Comparison of ENCODE assay signal across 17 cellular contexts in genomic region chr20:49148601-49149000, GRCh38. TPM values are rescaled to one million over a fixed set of nuclear protein-coding genes. Genes with fewer than 3 reads are reported as not detected.
DNase-seq lines count a peak whose midpoint lies in the region; ATAC-seq and TF ChIP-seq lines count a peak whose summit lies in the region.
"Had no signal": no experiment of that assay in that cellular context is flagged by ENCODE, and none has a peak within 500 bp of the region (broad histone marks: within the 10 kb centered on the region; RNA-seq: fewer than 3 reads in every experiment).

No MANE protein-coding gene starts in this region.

- H3K4me3 Mint-ChIP-seq in activated CD8-positive, alpha-beta memory T cell treated with anti-CD3 and anti-CD28 coated beads, Interleukin-2, amount 10 ng/mL, durations not matched to agents 7 days and 5 days, result no peak overlapping the region
- no peak overlapping the region for H3K4me3 Mint-ChIP-seq in CD4-positive, alpha-beta T cell
- no peak overlapping the region for H3K4me3 Mint-ChIP-seq in activated naive CD8-positive, alpha-beta T cell treated with anti-CD3 and anti-CD28 coated beads, Interleukin-2, amount 50 U/mL, for 24 hours
- H3K4me3 Mint-ChIP-seq in nephron progenitor cell, result no peak overlapping the region

- H3K36me3 Mint-ChIP-seq in activated CD8-positive, alpha-beta memory T cell treated with anti-CD3 and anti-CD28 coated beads, Interleukin-2, amount 10 ng/mL, durations not matched to agents 7 days and 5 days, result peaks cover 51% of the 10 kb centered on the region
- H3K36me3 Mint-ChIP-seq in CD4-positive, alpha-beta T cell (ENCODE audit: low read depth), result peaks cover 89% of the 10 kb centered on the region
- H3K36me3 Mint-ChIP-seq in activated naive CD8-positive, alpha-beta T cell treated with anti-CD3 and anti-CD28 coated beads, Interleukin-2, amount 50 U/mL, for 24 hours (ENCODE audit: low read depth), result peaks cover 33% of the 10 kb centered on the region
- peaks cover 76% of the 10 kb centered on the region for H3K36me3 Mint-ChIP-seq in nephron progenitor cell (ENCODE audit: low read depth)

- CTCF ChIA-PET in activated CD8-positive, alpha-beta memory T cell treated with anti-CD3 and anti-CD28 coated beads, Interleukin-2, amount 10 ng/mL, durations not matched to agents 7 days and 5 days (lab: Charles Lee), result interaction anchor here (0.8 to 0.9 kb wide), 2 partner anchors 16 to 68 kb away, joined by 3 to 7 read pairs; no protein-coding TSS in a partner anchor
- CTCF ChIA-PET in CD4-positive, alpha-beta T cell (lab: Charles Lee), result no interaction called here

- intact Hi-C loops in CD4-positive, alpha-beta T cell (cut with DNase I, micrococcal nuclease), result loop anchor here in 1 of 2 experiments (5.0 kb wide), 1 partner anchor 34 kb away; no protein-coding TSS in a partner anchor
- intact Hi-C loops in posterior vena cava (cut with DNase I), result no loop called here

- H3K9me3 ChIP-seq in CD4-positive, alpha-beta T cell (ENCODE audit: control insufficient read depth, low read length), result no peaks in the 10 kb centered on the region
- H3K9me3 ChIP-seq: Caco-2, HAP-1, Peyer's patch had no signal

- H3K4me1 Mint-ChIP-seq in activated CD8-positive, alpha-beta memory T cell treated with anti-CD3 and anti-CD28 coated beads, Interleukin-2, amount 10 ng/mL, durations not matched to agents 7 days and 5 days, result peaks cover 8% of the 10 kb centered on the region
- peaks cover 25% of the 10 kb centered on the region for H3K4me1 Mint-ChIP-seq in CD4-positive, alpha-beta T cell (ENCODE audit: low read depth)
- H3K4me1 Mint-ChIP-seq in activated naive CD8-positive, alpha-beta T cell treated with anti-CD3 and anti-CD28 coated beads, Interleukin-2, amount 50 U/mL, for 24 hours, result no peaks in the 10 kb centered on the region
- H3K4me1 Mint-ChIP-seq in nephron progenitor cell, result peaks cover 32% of the 10 kb centered on the region

- H3K27ac Mint-ChIP-seq in activated CD8-positive, alpha-beta memory T cell treated with anti-CD3 and anti-CD28 coated beads, Interleukin-2, amount 10 ng/mL, durations not matched to agents 7 days and 5 days, result peak overlapping the region; percentile 20
- H3K27ac Mint-ChIP-seq in CD4-positive, alpha-beta T cell, result peak overlapping the region; percentile 68
- peak overlapping the region; percentile 26 for H3K27ac Mint-ChIP-seq in activated naive CD8-positive, alpha-beta T cell treated with anti-CD3 and anti-CD28 coated beads, Interleukin-2, amount 50 U/mL, for 24 hours
- H3K27ac Mint-ChIP-seq in nephron progenitor cell, result peak overlapping the region; percentile 21

- H3K9me3 Mint-ChIP-seq in activated CD8-positive, alpha-beta memory T cell treated with anti-CD3 and anti-CD28 coated beads, Interleukin-2, amount 10 ng/mL, durations not matched to agents 7 days and 5 days (ENCODE audit: low read depth), result no peaks in the 10 kb centered on the region
- H3K9me3 Mint-ChIP-seq in CD4-positive, alpha-beta T cell, result no peaks in the 10 kb centered on the region
- H3K9me3 Mint-ChIP-seq in activated naive CD8-positive, alpha-beta T cell treated with anti-CD3 and anti-CD28 coated beads, Interleukin-2, amount 50 U/mL, for 24 hours, result no peaks in the 10 kb centered on the region
- H3K9me3 Mint-ChIP-seq in nephron progenitor cell, result no peaks in the 10 kb centered on the region

- DNase-seq in activated CD8-positive, alpha-beta memory T cell treated with anti-CD3 and anti-CD28 coated beads, Interleukin-2, amount 10 ng/mL, durations not matched to agents 7 days and 5 days, result no peak
- no peak for DNase-seq in activated CD8-positive, alpha-beta memory T cell treated with anti-CD3 and anti-CD28 coated beads, Interleukin-2, amount 50 U/mL, for 48 hours
- DNase-seq in CD4-positive, alpha-beta T cell, result no peak
- no peak for DNase-seq in activated naive CD8-positive, alpha-beta T cell treated with anti-CD3 and anti-CD28 coated beads, Interleukin-2, amount 50 U/mL, for 24 hours
- DNase-seq in nephron progenitor cell (no peak), NCI-H526 treated with DMSO at 0.1 percent for 48 hours (lab: John Stamatoyannopoulos, UW) (no peak), NCI-H510A (lab: John Stamatoyannopoulos, UW) (no peak), posterior vena cava (ENCODE audit: low spot score) (no peak)
- DNase-seq: C1 segment of cervical spinal cord, Karpas-422, MM.1S, NCI-H187 treated with DMSO at 0.1 percent for 48 hours, NCI-H2171 treated with DMSO at 0.1 percent for 48 hours, Peyer's patch, SHP77 had no signal

- H3K27me3 Mint-ChIP-seq in activated CD8-positive, alpha-beta memory T cell treated with anti-CD3 and anti-CD28 coated beads, Interleukin-2, amount 10 ng/mL, durations not matched to agents 7 days and 5 days, result no peaks in the 10 kb centered on the region
- no peaks in the 10 kb centered on the region for H3K27me3 Mint-ChIP-seq in CD4-positive, alpha-beta T cell
- no peaks in the 10 kb centered on the region for H3K27me3 Mint-ChIP-seq in activated naive CD8-positive, alpha-beta T cell treated with anti-CD3 and anti-CD28 coated beads, Interleukin-2, amount 50 U/mL, for 24 hours
- H3K27me3 Mint-ChIP-seq in nephron progenitor cell (ENCODE audit: low read depth, poor library complexity), result no peaks in the 10 kb centered on the region

- no peak overlapping the region for H3K27ac ChIP-seq in CD4-positive, alpha-beta T cell (ENCODE audit: low read depth, low read length)
- H3K27ac ChIP-seq: Peyer's patch had no signal

- POLR2A ChIA-PET in CD4-positive, alpha-beta T cell (lab: Charles Lee), result no interaction called here

- TF ChIP-seq CTCF in CD4-positive, alpha-beta T cell (IDR thresholded peaks at IDR 0.05), result no peak
- no peak for TF ChIP-seq CTCF in nephron progenitor cell (IDR thresholded peaks at IDR 0.05)

- H3K27me3 ChIP-seq in CD4-positive, alpha-beta T cell (ENCODE audit: control insufficient read depth, insufficient read depth, low read length), result no peaks in the 10 kb centered on the region
- H3K27me3 ChIP-seq: Peyer's patch had no signal

- ATAC-seq in activated CD8-positive, alpha-beta memory T cell treated with anti-CD3 and anti-CD28 coated beads, Interleukin-2, amount 10 ng/mL, durations not matched to agents 7 days and 5 days, result no peak
- ATAC-seq in CD4-positive, alpha-beta T cell (ENCODE audit: poor library complexity), result no peak
- no peak for ATAC-seq in activated naive CD8-positive, alpha-beta T cell treated with anti-CD3 and anti-CD28 coated beads, Interleukin-2, amount 50 U/mL, for 24 hours

RNA-seq across cellular contexts. Expression of gene STAU1, which starts 39.5 kb away (rescaled TPM):
- total RNA-seq in activated CD8-positive, alpha-beta memory T cell treated with anti-CD3 and anti-CD28 coated beads, Interleukin-2, amount 10 ng/mL, durations not matched to agents 7 days and 5 days, result 10 to 100 TPM; 56.2 to 66.8 TPM
- 10 to 100 TPM; 61.4 to 65.8 TPM for total RNA-seq in CD4-positive, alpha-beta T cell
- total RNA-seq in posterior vena cava, result 10 to 100 TPM; 67.1 to 77.4 TPM
